In genomic region chr6:70806086-70806485, GRCh38 we compare ENCODE assay signal across 17 cellular contexts.
DNase-seq lines count a peak whose midpoint lies in the region; ATAC-seq and TF ChIP-seq lines count a peak whose summit lies in the region.
"Had no signal": no experiment of that assay in that cellular context is flagged by ENCODE, and none has a peak within 500 bp of the region (broad histone marks: within the 10 kb centered on the region; RNA-seq: fewer than 3 reads in every experiment).

No MANE protein-coding gene starts in this region.

- intact Hi-C loops in right cardiac atrium (cut with DNase I): no loop called here
- intact Hi-C loops in Right ventricle myocardium superior (cut with DNase I): no loop called here

- no peaks in the 10 kb centered on the region for H3K27me3 ChIP-seq in right cardiac atrium (ENCODE audit: control insufficient read depth, insufficient read depth)
- no peaks in the 10 kb centered on the region for H3K27me3 ChIP-seq in neural progenitor cell
- H3K27me3 ChIP-seq: BLaER1 treated with 17β-estradiol and CSF1 and Interleukin-3, amounts not matched to agents 10 nM and 100 nM had no signal

- H3K4me3 ChIP-seq in right cardiac atrium (ENCODE audit: low read length): no peak overlapping the region
- H3K4me3 ChIP-seq in neural progenitor cell: no peak overlapping the region
- H3K4me3 ChIP-seq: A549; BLaER1 treated with 17β-estradiol and CSF1 and Interleukin-3, amounts not matched to agents 10 nM and 100 nM had no signal

- no peaks in the 10 kb centered on the region for H3K4me1 Mint-ChIP-seq in neural progenitor cell

- peak in 2 of 3 donors; percentile 22 to 29 for DNase-seq in right cardiac atrium
- DNase-seq in Right ventricle myocardium superior: no peak
- peak; percentile 5 for DNase-seq in neural progenitor cell (ENCODE audit: low spot score)
- DNase-seq in activated CD8-positive, alpha-beta memory T cell treated with anti-CD3 and anti-CD28 coated beads for 24 hours: no peak
- DNase-seq: AML-193; Caco-2; Calu3; CD4-positive, alpha-beta T cell; CD8-positive, alpha-beta T cell; DMS79 treated with DMSO at 0.1 percent for 48 hours; GF-D8 had no signal

- H3K36me3 ChIP-seq in neural progenitor cell: no peaks in the 10 kb centered on the region

- H3K4me1 ChIP-seq in right cardiac atrium (ENCODE audit: control insufficient read depth, insufficient read depth, low read length): no peaks in the 10 kb centered on the region
- no peaks in the 10 kb centered on the region for H3K4me1 ChIP-seq in neural progenitor cell
- H3K4me1 ChIP-seq: A549; BLaER1 treated with 17β-estradiol and CSF1 and Interleukin-3, amounts not matched to agents 10 nM and 100 nM; Caco-2 had no signal

- H3K9ac ChIP-seq in neural progenitor cell: no peak overlapping the region
- H3K9ac ChIP-seq: BLaER1 treated with 17β-estradiol and CSF1 and Interleukin-3, amounts not matched to agents 10 nM and 100 nM had no signal

- no peaks in the 10 kb centered on the region for H3K27me3 Mint-ChIP-seq in neural progenitor cell (ENCODE audit: insufficient read depth, low read depth)
- H3K27me3 Mint-ChIP-seq: B cell; CD4-positive, alpha-beta T cell had no signal

- ATAC-seq in right cardiac atrium (no peak), Right ventricle myocardium superior (ENCODE audit: poor library complexity) (no peak), GM21528 (IDR thresholded peaks at IDR 0.05; ENCODE audit: low FRiP score, unreplicated experiment) (no peak)
- ATAC-seq: A549; CD8-positive, alpha-beta T cell had no signal

- 96% methylated on average over 11 of the region's 11 CpGs for WGBS in right cardiac atrium

- H3K9me3 Mint-ChIP-seq in neural progenitor cell: peaks cover 27% of the 10 kb centered on the region

- H3K27ac Mint-ChIP-seq in neural progenitor cell: no peak overlapping the region
- H3K27ac Mint-ChIP-seq: B cell; CD4-positive, alpha-beta T cell; CD8-positive, alpha-beta T cell had no signal

- H3K4me3 Mint-ChIP-seq in neural progenitor cell: no peak overlapping the region
- H3K4me3 Mint-ChIP-seq: B cell; CD4-positive, alpha-beta T cell; CD8-positive, alpha-beta T cell had no signal

- no peak overlapping the region for H3K4me2 ChIP-seq in neural progenitor cell
- H3K4me2 ChIP-seq: A549; BLaER1 treated with 17β-estradiol and CSF1 and Interleukin-3, amounts not matched to agents 10 nM and 100 nM had no signal

- H4K20me1 ChIP-seq in neural progenitor cell (ENCODE audit: low read depth): no peaks in the 10 kb centered on the region
- H4K20me1 ChIP-seq: BLaER1 treated with 17β-estradiol and CSF1 and Interleukin-3, amounts not matched to agents 10 nM and 100 nM had no signal

- no peaks in the 10 kb centered on the region for H3F3A ChIP-seq in neural progenitor cell (ENCODE audit: low read depth)

- H3K9me3 ChIP-seq in right cardiac atrium (ENCODE audit: control insufficient read depth, low read length) (no peaks in the 10 kb centered on the region), neural progenitor cell (ENCODE audit: low read depth) (no peaks in the 10 kb centered on the region)
- H3K9me3 ChIP-seq: A549, Caco-2 had no signal

- H3K36me3 Mint-ChIP-seq in neural progenitor cell: peaks cover 22% of the 10 kb centered on the region

- H2AFZ ChIP-seq in neural progenitor cell (replicated peaks): no peak overlapping the region

- H3K79me2 ChIP-seq in neural progenitor cell (ENCODE audit: low read depth): no peaks in the 10 kb centered on the region

- H3K27ac ChIP-seq in right cardiac atrium (ENCODE audit: low read length) (no peak overlapping the region), neural progenitor cell (no peak overlapping the region)
- H3K27ac ChIP-seq: 22Rv1; A549; BLaER1 treated with 17β-estradiol and CSF1 and Interleukin-3, amounts not matched to agents 10 nM and 100 nM; C4-2B had no signal

- no peak for TF ChIP-seq CTCF in neural progenitor cell (IDR thresholded peaks at IDR 0.05)

Comparison
In these comparisons a context has a peak if more than half of its experiments do, and no peak if none do; other contexts are left out.
1. DNase-seq: peak in right cardiac atrium (2 of 3) and neural progenitor cell (single experiment); none in Right ventricle myocardium superior (single experiment) and activated CD8-positive, alpha-beta memory T cell treated with anti-CD3 and anti-CD28 coated beads for 24 hours (single experiment).